8 cellular contexts compared by ENCODE assay signal in genomic region chr2:42906557-42907380, GRCh38.
DNase-seq lines count a peak whose midpoint lies in the region; ATAC-seq and TF ChIP-seq lines count a peak whose summit lies in the region.

No MANE protein-coding gene starts in this region.

- no peaks in the 10 kb centered on the region for H3K9me3 Mint-ChIP-seq in Caco-2 (ENCODE audit: unreplicated experiment)

- H3K27me3 Mint-ChIP-seq in Caco-2 (ENCODE audit: insufficient read depth, unreplicated experiment), result no peaks in the 10 kb centered on the region

- peak overlapping the region; percentile 12 for H3K27ac Mint-ChIP-seq in Caco-2 (ENCODE audit: unreplicated experiment)

- H3K9ac ChIP-seq in mucosa of rectum (ENCODE audit: low read depth in 1 of 2, low read length in 2 of 2), result peak overlapping the region in 1 of 2 donors; percentile 17

- H3K4me3 Mint-ChIP-seq in Caco-2 (ENCODE audit: unreplicated experiment), result no peak overlapping the region

- POLR2A ChIA-PET in Caco-2 (lab: Charles Lee), result no interaction called here

- H3K4me1 ChIP-seq in Caco-2 (peaks cover 10% of the 10 kb centered on the region), ectodermal cell (ENCODE audit: control insufficient read depth, insufficient read depth, low read length) (peaks cover 26% of the 10 kb centered on the region), mucosa of rectum (ENCODE audit: control insufficient read depth in 2 of 2, insufficient read depth in 2 of 2, low read length in 2 of 2) (peaks cover 15 to 24% of the 10 kb centered on the region in 2 donors)

- CTCF ChIA-PET in Caco-2 (lab: Charles Lee), result no interaction called here

- ATAC-seq in GM19455 (IDR thresholded peaks at IDR 0.05; ENCODE audit: unreplicated experiment) (no peak), HG03571 (IDR thresholded peaks at IDR 0.05; ENCODE audit: unreplicated experiment) (no peak), HG02623 (IDR thresholded peaks at IDR 0.05; ENCODE audit: unreplicated experiment) (no peak)

- no peak for TF ChIP-seq CTCF in Caco-2 (IDR thresholded peaks at IDR 0.05; ENCODE audit: insufficient read depth in 1 of 2, low read depth in 1 of 2, low read length in 1 of 2, severe bottlenecking in 1 of 2, unreplicated experiment in 1 of 2)

- 36 to 40% methylated on average over 15 of the region's 15 CpGs for WGBS in ectodermal cell, 2 experiments

- H3K4me3 ChIP-seq in Caco-2 (ENCODE audit: low read depth, low read length) (no peak overlapping the region), ectodermal cell (ENCODE audit: insufficient read depth, low read depth, low read length) (no peak overlapping the region), mucosa of rectum (ENCODE audit: low read length in 2 of 2) (no peak overlapping the region)

- H3K4me1 Mint-ChIP-seq in Caco-2 (ENCODE audit: low read depth, unreplicated experiment), result peaks cover 13% of the 10 kb centered on the region

- no TSS peak for BruUV-seq in Caco-2 (replicated peaks; lab: Mats Ljungman, UMichigan)

- H3K36me3 ChIP-seq in Caco-2 (ENCODE audit: control insufficient read depth, insufficient read depth, low read length) (no peaks in the 10 kb centered on the region), ectodermal cell (ENCODE audit: control insufficient read depth, insufficient read depth, low read length) (no peaks in the 10 kb centered on the region), mucosa of rectum (ENCODE audit: control insufficient read depth in 2 of 2, insufficient read depth in 2 of 2, low read length in 2 of 2) (no peaks in the 10 kb centered on the region)

- H3K9me3 ChIP-seq in Caco-2, result no peaks in the 10 kb centered on the region
- H3K9me3 ChIP-seq in ectodermal cell (ENCODE audit: control insufficient read depth, low read length), result no peaks in the 10 kb centered on the region
- no peaks in the 10 kb centered on the region for H3K9me3 ChIP-seq in mucosa of rectum (ENCODE audit: control insufficient read depth in 2 of 2, low read length in 2 of 2)

- no peaks in the 10 kb centered on the region for H3K27me3 ChIP-seq in Caco-2 (replicated peaks; ENCODE audit: control insufficient read depth, insufficient read depth, low read length)
- no peaks in the 10 kb centered on the region for H3K27me3 ChIP-seq in ectodermal cell (ENCODE audit: control insufficient read depth, insufficient read depth, low read length, poor library complexity, severe bottlenecking)
- H3K27me3 ChIP-seq in mucosa of rectum (ENCODE audit: control insufficient read depth in 2 of 2, insufficient read depth in 2 of 2, low read length in 2 of 2), result no peaks in the 10 kb centered on the region

- H3K27ac ChIP-seq in ectodermal cell (ENCODE audit: insufficient read depth, low read depth, low read length, poor library complexity, severe bottlenecking), result peak overlapping the region; percentile 69
- peak overlapping the region; percentile 78 to 83 for H3K27ac ChIP-seq in mucosa of rectum (ENCODE audit: low read depth in 2 of 2, low read length in 2 of 2)

- no peaks in the 10 kb centered on the region for H3K36me3 Mint-ChIP-seq in Caco-2 (ENCODE audit: insufficient read depth, unreplicated experiment)

- DNase-seq in Caco-2 (no peak), NCI-H2171 (lab: John Stamatoyannopoulos, UW) (peak; percentile 53), SW 1271 (lab: John Stamatoyannopoulos, UW) (no peak)

- intact Hi-C loops in Caco-2 (cut with micrococcal nuclease; ENCODE audit: unreplicated experiment), result no loop called here
